Comparison of ENCODE assay signal across 3 cellular contexts in the genomic region with DNA sequence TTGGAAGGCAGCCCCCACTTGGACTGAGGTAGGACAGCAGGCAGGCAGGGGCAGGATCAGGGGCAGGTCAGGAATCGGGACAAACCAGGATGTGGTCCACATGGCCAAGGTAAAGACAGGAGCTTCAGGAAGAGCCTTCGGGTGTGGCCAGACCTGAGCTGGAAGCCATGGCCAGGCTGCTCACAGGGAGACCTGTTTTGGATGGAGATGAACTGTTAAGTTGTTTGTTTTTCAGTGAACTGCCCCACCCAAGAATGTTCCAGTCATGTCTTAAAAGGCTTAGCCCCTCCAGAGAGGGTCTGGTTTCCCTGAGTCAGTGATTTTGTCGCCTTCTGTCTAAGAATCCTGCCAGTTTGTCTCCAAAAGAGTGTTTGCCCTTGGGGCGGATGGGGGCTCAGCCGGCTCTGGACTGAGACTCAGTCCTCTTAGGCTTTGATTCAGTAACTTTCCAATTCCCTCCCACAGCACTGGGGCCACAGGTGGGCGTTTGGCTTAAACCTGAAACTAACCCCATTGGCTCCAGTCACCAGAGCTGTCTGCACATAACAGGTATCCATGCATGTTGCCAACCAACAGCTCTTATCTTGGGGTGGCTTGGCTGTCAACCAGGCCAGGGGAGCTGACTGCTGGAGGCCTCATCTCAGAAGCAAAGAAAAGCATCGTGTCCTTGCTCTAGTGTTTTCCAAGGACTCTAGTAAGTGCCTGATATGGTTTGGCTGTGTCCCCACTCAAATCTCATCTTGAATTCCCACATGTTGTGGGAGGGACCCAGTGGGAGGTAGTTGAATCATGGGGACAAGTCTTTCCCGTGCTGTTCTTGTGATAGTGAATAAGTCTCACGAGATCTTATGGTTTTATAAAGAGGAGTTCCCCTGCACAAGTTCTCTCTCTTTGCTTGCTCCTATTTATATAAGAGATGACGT.
A peak's percentile ranks its signal among the peaks of the same experiment; 100 is the strongest.
TF ChIP-seq lines count a peak whose summit lies in the region.

No MANE protein-coding gene starts in this region.

TF ChIP-seq in A549, 52 proteins besides CTCF, POLR2A, EP300 and RAD21:
- TF ChIP-seq POLR2AphosphoS2 (conservative IDR thresholded peaks at IDR 0.05; ENCODE audit: low read length) (no peak), ZC3H11A (IDR thresholded peaks at IDR 0.05) (no peak), MAFK (IDR thresholded peaks at IDR 0.05; ENCODE audit: partially characterized antibody) (peak; percentile 57)
- TF ChIP-seq, protein P1, sequence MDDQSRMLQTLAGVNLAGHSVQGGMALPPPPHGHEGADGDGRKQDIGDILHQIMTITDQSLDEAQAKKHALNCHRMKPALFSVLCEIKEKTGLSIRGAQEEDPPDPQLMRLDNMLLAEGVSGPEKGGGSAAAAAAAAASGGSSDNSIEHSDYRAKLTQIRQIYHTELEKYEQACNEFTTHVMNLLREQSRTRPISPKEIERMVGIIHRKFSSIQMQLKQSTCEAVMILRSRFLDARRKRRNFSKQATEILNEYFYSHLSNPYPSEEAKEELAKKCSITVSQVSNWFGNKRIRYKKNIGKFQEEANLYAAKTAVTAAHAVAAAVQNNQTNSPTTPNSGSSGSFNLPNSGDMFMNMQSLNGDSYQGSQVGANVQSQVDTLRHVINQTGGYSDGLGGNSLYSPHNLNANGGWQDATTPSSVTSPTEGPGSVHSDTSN (IDR thresholded peaks at IDR 0.05), result no peak
TF ChIP-seq in A549: peak in this region for 1.

TF ChIP-seq in IMR-90, 13 proteins besides CTCF, POLR2A, EP300 and RAD21:
- TF ChIP-seq NFE2L2 (IDR thresholded peaks at IDR 0.05; ENCODE audit: low read depth, low read length) (no peak), MXI1 (IDR thresholded peaks at IDR 0.05; ENCODE audit: borderline replicate concordance, low read depth, low read length) (no peak), CHD1 (IDR thresholded peaks at IDR 0.05; ENCODE audit: low read depth, low read length) (no peak), SMC3 (IDR thresholded peaks at IDR 0.05; ENCODE audit: low read depth, low read length) (no peak), BHLHE40 (IDR thresholded peaks at IDR 0.05; ENCODE audit: low read depth, low read length) (no peak), MAFK (IDR thresholded peaks at IDR 0.05; ENCODE audit: low read depth, low read length) (no peak), MAZ (IDR thresholded peaks at IDR 0.05; ENCODE audit: borderline replicate concordance, low read depth, low read length) (no peak), CEBPB (IDR thresholded peaks at IDR 0.05; ENCODE audit: low read depth, low read length) (no peak), RFX5 (IDR thresholded peaks at IDR 0.05; ENCODE audit: low read depth, low read length) (no peak)
- TF ChIP-seq, protein P2, sequence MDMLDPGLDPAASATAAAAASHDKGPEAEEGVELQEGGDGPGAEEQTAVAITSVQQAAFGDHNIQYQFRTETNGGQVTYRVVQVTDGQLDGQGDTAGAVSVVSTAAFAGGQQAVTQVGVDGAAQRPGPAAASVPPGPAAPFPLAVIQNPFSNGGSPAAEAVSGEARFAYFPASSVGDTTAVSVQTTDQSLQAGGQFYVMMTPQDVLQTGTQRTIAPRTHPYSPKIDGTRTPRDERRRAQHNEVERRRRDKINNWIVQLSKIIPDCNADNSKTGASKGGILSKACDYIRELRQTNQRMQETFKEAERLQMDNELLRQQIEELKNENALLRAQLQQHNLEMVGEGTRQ (IDR thresholded peaks at IDR 0.05; ENCODE audit: low read depth, low read length), result no peak
- TF ChIP-seq, protein P3, sequence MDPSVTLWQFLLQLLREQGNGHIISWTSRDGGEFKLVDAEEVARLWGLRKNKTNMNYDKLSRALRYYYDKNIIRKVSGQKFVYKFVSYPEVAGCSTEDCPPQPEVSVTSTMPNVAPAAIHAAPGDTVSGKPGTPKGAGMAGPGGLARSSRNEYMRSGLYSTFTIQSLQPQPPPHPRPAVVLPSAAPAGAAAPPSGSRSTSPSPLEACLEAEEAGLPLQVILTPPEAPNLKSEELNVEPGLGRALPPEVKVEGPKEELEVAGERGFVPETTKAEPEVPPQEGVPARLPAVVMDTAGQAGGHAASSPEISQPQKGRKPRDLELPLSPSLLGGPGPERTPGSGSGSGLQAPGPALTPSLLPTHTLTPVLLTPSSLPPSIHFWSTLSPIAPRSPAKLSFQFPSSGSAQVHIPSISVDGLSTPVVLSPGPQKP (IDR thresholded peaks at IDR 0.05; ENCODE audit: borderline replicate concordance, low read depth, low read length), result no peak

TF ChIP-seq in H1, 55 proteins besides CTCF, POLR2A, EP300 and RAD21:
- no peak for TF ChIP-seq JUND (IDR thresholded peaks at IDR 0.05; ENCODE audit: low read length)
- no peak for TF ChIP-seq MAFK (IDR thresholded peaks at IDR 0.05; ENCODE audit: low read depth, low read length)
- TF ChIP-seq SUZ12 (IDR thresholded peaks at IDR 0.05; ENCODE audit: low read length), result no peak
- no peak for TF ChIP-seq RBBP5 (IDR thresholded peaks at IDR 0.05; ENCODE audit: borderline replicate concordance, low read depth, low read length)
- no peak for TF ChIP-seq CHD1 (IDR thresholded peaks at IDR 0.05; ENCODE audit: low read depth, low read length)
- TF ChIP-seq POU5F1 (IDR thresholded peaks at IDR 0.05; ENCODE audit: low read depth, low read length), result no peak
- TF ChIP-seq, protein P2 (IDR thresholded peaks at IDR 0.05; ENCODE audit: low read length), result no peak
- TF ChIP-seq SP2 (IDR thresholded peaks at IDR 0.05; ENCODE audit: low read length), result no peak
